ENCODE assay signal across 10 cellular contexts in the genomic region with DNA sequence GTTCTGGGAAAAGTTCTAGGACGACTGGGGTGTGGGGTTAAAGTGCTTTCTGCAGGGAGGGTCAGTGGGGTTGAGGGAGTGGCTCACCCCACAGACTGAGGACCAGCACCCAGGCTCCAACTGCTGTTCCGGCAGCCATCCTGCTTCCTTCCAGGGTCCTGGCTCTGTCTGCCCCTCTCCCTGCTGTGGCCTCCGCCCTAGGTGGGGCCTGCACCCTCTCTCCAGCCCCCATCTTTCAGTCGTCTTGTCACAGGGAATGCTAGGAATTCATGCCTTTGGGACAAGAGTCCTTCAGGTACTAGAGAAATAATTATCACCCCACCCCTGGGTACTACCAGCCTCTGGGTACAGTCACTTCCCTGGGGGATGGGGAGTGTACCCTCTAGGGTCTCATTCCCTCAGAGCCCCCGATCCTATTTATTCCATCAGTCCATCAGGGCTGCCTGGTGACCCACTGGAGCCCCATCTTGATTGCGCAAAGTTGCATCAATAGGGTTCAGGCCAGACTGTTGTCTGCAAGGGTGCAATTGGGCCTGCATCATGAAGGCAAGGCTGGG. TPM values are rescaled to one million over a fixed set of nuclear protein-coding genes. Genes with fewer than 3 reads are reported as not detected.
DNase-seq lines count a peak whose midpoint lies in the region; ATAC-seq and TF ChIP-seq lines count a peak whose summit lies in the region.
"Had no signal": no experiment of that assay in that cellular context is flagged by ENCODE, and none has a peak within 500 bp of the region (broad histone marks: within the 10 kb centered on the region; RNA-seq: fewer than 3 reads in every experiment).

A gene (minus strand): TSS at position 170 of the 557 bp plus-strand sequence. CDS start 31 bp downstream, at position 139.

- TF ChIP-seq CTCF in CD4-positive, alpha-beta T cell (IDR thresholded peaks at IDR 0.05), result no peak
- TF ChIP-seq CTCF in HFFc6 (IDR thresholded peaks at IDR 0.05), result no peak
- TF ChIP-seq CTCF in prostate gland (IDR thresholded peaks at IDR 0.05), result no peak

- peaks cover 81% of the 10 kb centered on the region for H3K36me3 Mint-ChIP-seq in CD4-positive, alpha-beta T cell (ENCODE audit: low read depth)
- peaks cover 29% of the 10 kb centered on the region for H3K36me3 Mint-ChIP-seq in HFFc6 (ENCODE audit: low read depth)
- peaks cover 67% of the 10 kb centered on the region for H3K36me3 Mint-ChIP-seq in effector memory CD8-positive, alpha-beta T cell (ENCODE audit: insufficient read depth)

- H3K4me3 ChIP-seq in prostate gland, result no peak within 1 kb of the TSS

- peaks cover 48% of the 10 kb centered on the region for H3K4me1 Mint-ChIP-seq in CD4-positive, alpha-beta T cell (ENCODE audit: low read depth)
- peaks cover 55% of the 10 kb centered on the region for H3K4me1 Mint-ChIP-seq in HFFc6 (ENCODE audit: low read depth)
- H3K4me1 Mint-ChIP-seq in effector memory CD8-positive, alpha-beta T cell (ENCODE audit: low read depth in 2 of 2), result peaks cover 43 to 54% of the 10 kb centered on the region in 2 donors

- intact Hi-C loops in CD4-positive, alpha-beta T cell (cut with DNase I, micrococcal nuclease), result no loop called here
- intact Hi-C loops in prostate gland (cut with DNase I), result no loop called here

- POLR2A ChIA-PET in CD4-positive, alpha-beta T cell (lab: Charles Lee), result no interaction called here

- no peaks in the 10 kb centered on the region for H3K4me1 ChIP-seq in prostate gland (replicated peaks)

- no peaks in the 10 kb centered on the region for H3K9me3 ChIP-seq in CD4-positive, alpha-beta T cell (ENCODE audit: control insufficient read depth, low read length)
- no peaks in the 10 kb centered on the region for H3K9me3 ChIP-seq in prostate gland

- H3K27me3 Mint-ChIP-seq in CD4-positive, alpha-beta T cell, result no peaks in the 10 kb centered on the region
- H3K27me3 Mint-ChIP-seq in HFFc6 (ENCODE audit: insufficient read depth), result peaks cover 4% of the 10 kb centered on the region
- no peaks in the 10 kb centered on the region for H3K27me3 Mint-ChIP-seq in effector memory CD8-positive, alpha-beta T cell

- H3K4me3 Mint-ChIP-seq in CD4-positive, alpha-beta T cell, result no peak within 1 kb of the TSS
- no peak within 1 kb of the TSS for H3K4me3 Mint-ChIP-seq in HFFc6
- H3K4me3 Mint-ChIP-seq in effector memory CD8-positive, alpha-beta T cell, result no peak within 1 kb of the TSS

- no peak for DNase-seq in CD4-positive, alpha-beta T cell
- DNase-seq in HFFc6, result no peak
- DNase-seq in effector memory CD8-positive, alpha-beta T cell, result no peak
- DNase-seq in prostate gland (ENCODE audit: low spot score), result no peak
- no peak for DNase-seq in NCI-H2196 treated with DMSO at 0.1 percent for 48 hours (lab: John Stamatoyannopoulos, UW; ENCODE audit: unreplicated experiment)
- no peak for DNase-seq in NCI-H748 (lab: John Stamatoyannopoulos, UW; ENCODE audit: unreplicated experiment)
- DNase-seq in NCI-H2029 (lab: John Stamatoyannopoulos, UW), result no peak
- DNase-seq: NCI-H2081, SW 1271 had no signal

- no peaks in the 10 kb centered on the region for H3K9me3 Mint-ChIP-seq in CD4-positive, alpha-beta T cell
- H3K9me3 Mint-ChIP-seq in HFFc6, result no peaks in the 10 kb centered on the region
- no peaks in the 10 kb centered on the region for H3K9me3 Mint-ChIP-seq in effector memory CD8-positive, alpha-beta T cell

- H3K36me3 ChIP-seq in prostate gland, result peaks cover 0 to 5% of the 10 kb centered on the region in 2 donors

- TF ChIP-seq POLR2A in prostate gland (IDR thresholded peaks at IDR 0.05), result no peak

- CTCF ChIA-PET in CD4-positive, alpha-beta T cell (lab: Charles Lee), result no interaction called here

- no peaks in the 10 kb centered on the region for H3K27me3 ChIP-seq in CD4-positive, alpha-beta T cell (ENCODE audit: control insufficient read depth, insufficient read depth, low read length)
- no peaks in the 10 kb centered on the region for H3K27me3 ChIP-seq in prostate gland (replicated peaks; ENCODE audit: insufficient read depth)

- H3K27ac Mint-ChIP-seq in CD4-positive, alpha-beta T cell, result peak within 1 kb of the TSS; percentile 44
- peak within 1 kb of the TSS; percentile 89; the same call in 1 of the 2 replicates for H3K27ac Mint-ChIP-seq in HFFc6
- peak within 1 kb of the TSS; percentile 95 to 96 for H3K27ac Mint-ChIP-seq in effector memory CD8-positive, alpha-beta T cell

- 66% methylated on average over 6 of the region's 6 CpGs for WGBS in prostate gland

- no peak for ATAC-seq in CD4-positive, alpha-beta T cell (ENCODE audit: poor library complexity)
- no peak for ATAC-seq in effector memory CD8-positive, alpha-beta T cell (replicated peaks)
- no peak for ATAC-seq in HG03139 (IDR thresholded peaks at IDR 0.05; ENCODE audit: unreplicated experiment)

- peak within 1 kb of the TSS; percentile 51 for H3K27ac ChIP-seq in CD4-positive, alpha-beta T cell (ENCODE audit: low read depth, low read length)
- peak within 1 kb of the TSS; percentile 48 to 98 for H3K27ac ChIP-seq in prostate gland

RNA-seq across cellular contexts. Expression of the gene that starts here (rescaled TPM):
- 10 to 100 TPM; 23.5 to 27.0 TPM for total RNA-seq in CD4-positive, alpha-beta T cell
- total RNA-seq in HFFc6 (2021; fragmentation: NEBNext Ultra II Directional; extraction: Animal tissue kit (Norgen Biotek cat#: 25700)), result 1 to 10 TPM; 6.2 to 7.6 (median 6.5) TPM
- total RNA-seq in prostate gland, result 1 to 10 TPM; 3.3 to 3.8 TPM

Comparison
In these comparisons a context has a peak if more than half of its experiments do, and no peak if none do; other contexts are left out.
1. H3K27ac Mint-ChIP-seq: peak in every context shown above with its lines; median percentile 96 in effector memory CD8-positive, alpha-beta T cell; 89 in HFFc6; 44 in CD4-positive, alpha-beta T cell.